ENCODE assay signal across 1 cellular context in the genomic region with DNA sequence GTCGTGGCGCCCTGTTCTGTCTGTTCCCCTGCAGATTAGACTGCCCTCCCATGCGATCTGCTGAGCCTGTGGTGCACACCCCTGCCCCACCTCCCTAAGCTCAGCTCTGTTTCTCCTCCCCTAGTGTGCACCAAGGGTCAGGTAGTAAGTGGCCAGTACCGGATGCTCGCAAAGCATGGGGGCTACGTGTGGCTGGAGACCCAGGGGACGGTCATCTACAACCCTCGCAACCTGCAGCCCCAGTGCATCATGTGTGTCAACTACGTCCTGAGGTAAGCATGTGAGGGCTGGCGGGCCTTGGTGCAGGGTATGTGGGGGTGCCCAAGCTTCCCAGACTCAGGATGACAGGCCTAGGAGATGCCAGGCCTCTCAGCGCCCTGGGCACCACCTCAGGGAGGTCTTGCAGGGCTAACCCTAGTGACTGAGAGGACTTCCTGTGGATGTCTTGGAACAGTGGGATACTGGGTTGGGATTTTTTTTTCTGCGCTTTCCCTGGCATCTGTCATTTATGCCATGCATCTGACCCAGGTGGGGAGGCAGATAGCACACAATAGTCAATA.
TF ChIP-seq lines count a peak whose summit lies in the region.

No MANE protein-coding gene starts in this region.

TF ChIP-seq in HepG2, 621 proteins besides CTCF, POLR2A, EP300 and RAD21 (continued from another document):
- TF ChIP-seq, protein P1, sequence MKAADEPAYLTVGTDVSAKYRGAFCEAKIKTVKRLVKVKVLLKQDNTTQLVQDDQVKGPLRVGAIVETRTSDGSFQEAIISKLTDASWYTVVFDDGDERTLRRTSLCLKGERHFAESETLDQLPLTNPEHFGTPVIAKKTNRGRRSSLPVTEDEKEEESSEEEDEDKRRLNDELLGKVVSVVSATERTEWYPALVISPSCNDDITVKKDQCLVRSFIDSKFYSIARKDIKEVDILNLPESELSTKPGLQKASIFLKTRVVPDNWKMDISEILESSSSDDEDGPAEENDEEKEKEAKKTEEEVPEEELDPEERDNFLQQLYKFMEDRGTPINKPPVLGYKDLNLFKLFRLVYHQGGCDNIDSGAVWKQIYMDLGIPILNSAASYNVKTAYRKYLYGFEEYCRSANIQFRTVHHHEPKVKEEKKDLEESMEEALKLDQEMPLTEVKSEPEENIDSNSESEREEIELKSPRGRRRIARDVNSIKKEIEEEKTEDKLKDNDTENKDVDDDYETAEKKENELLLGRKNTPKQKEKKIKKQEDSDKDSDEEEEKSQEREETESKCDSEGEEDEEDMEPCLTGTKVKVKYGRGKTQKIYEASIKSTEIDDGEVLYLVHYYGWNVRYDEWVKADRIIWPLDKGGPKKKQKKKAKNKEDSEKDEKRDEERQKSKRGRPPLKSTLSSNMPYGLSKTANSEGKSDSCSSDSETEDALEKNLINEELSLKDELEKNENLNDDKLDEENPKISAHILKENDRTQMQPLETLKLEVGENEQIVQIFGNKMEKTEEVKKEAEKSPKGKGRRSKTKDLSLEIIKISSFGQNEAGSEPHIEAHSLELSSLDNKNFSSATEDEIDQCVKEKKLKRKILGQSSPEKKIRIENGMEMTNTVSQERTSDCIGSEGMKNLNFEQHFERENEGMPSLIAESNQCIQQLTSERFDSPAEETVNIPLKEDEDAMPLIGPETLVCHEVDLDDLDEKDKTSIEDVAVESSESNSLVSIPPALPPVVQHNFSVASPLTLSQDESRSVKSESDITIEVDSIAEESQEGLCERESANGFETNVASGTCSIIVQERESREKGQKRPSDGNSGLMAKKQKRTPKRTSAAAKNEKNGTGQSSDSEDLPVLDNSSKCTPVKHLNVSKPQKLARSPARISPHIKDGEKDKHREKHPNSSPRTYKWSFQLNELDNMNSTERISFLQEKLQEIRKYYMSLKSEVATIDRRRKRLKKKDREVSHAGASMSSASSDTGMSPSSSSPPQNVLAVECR (CRISPR knock-in tag; IDR thresholded peaks at IDR 0.05; ENCODE audit: borderline replicate concordance), result no peak
- TF ChIP-seq, protein P2, sequence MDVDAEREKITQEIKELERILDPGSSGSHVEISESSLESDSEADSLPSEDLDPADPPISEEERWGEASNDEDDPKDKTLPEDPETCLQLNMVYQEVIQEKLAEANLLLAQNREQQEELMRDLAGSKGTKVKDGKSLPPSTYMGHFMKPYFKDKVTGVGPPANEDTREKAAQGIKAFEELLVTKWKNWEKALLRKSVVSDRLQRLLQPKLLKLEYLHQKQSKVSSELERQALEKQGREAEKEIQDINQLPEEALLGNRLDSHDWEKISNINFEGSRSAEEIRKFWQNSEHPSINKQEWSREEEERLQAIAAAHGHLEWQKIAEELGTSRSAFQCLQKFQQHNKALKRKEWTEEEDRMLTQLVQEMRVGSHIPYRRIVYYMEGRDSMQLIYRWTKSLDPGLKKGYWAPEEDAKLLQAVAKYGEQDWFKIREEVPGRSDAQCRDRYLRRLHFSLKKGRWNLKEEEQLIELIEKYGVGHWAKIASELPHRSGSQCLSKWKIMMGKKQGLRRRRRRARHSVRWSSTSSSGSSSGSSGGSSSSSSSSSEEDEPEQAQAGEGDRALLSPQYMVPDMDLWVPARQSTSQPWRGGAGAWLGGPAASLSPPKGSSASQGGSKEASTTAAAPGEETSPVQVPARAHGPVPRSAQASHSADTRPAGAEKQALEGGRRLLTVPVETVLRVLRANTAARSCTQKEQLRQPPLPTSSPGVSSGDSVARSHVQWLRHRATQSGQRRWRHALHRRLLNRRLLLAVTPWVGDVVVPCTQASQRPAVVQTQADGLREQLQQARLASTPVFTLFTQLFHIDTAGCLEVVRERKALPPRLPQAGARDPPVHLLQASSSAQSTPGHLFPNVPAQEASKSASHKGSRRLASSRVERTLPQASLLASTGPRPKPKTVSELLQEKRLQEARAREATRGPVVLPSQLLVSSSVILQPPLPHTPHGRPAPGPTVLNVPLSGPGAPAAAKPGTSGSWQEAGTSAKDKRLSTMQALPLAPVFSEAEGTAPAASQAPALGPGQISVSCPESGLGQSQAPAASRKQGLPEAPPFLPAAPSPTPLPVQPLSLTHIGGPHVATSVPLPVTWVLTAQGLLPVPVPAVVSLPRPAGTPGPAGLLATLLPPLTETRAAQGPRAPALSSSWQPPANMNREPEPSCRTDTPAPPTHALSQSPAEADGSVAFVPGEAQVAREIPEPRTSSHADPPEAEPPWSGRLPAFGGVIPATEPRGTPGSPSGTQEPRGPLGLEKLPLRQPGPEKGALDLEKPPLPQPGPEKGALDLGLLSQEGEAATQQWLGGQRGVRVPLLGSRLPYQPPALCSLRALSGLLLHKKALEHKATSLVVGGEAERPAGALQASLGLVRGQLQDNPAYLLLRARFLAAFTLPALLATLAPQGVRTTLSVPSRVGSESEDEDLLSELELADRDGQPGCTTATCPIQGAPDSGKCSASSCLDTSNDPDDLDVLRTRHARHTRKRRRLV (CRISPR knock-in tag; IDR thresholded peaks at IDR 0.05), result no peak
- TF ChIP-seq ZNF225 (CRISPR knock-in tag; IDR thresholded peaks at IDR 0.05) (no peak), ZNF577 (CRISPR knock-in tag; IDR thresholded peaks at IDR 0.05; ENCODE audit: borderline replicate concordance, low read depth) (no peak), NR2F6 (IDR thresholded peaks at IDR 0.05) (no peak), NR2F6 (CRISPR knock-in tag; IDR thresholded peaks at IDR 0.05) (no peak), FOXC1 (CRISPR knock-in tag; IDR thresholded peaks at IDR 0.05; ENCODE audit: borderline replicate concordance) (no peak), ZNF441 (CRISPR knock-in tag; IDR thresholded peaks at IDR 0.05; ENCODE audit: borderline replicate concordance) (no peak), ZNF333 (CRISPR knock-in tag; IDR thresholded peaks at IDR 0.05; ENCODE audit: borderline replicate concordance) (no peak), AGO2 (optimal IDR thresholded peaks at IDR 0.05; ENCODE audit: low read depth, low read length) (peak; percentile 56), XBP1 (CRISPR knock-in tag; IDR thresholded peaks at IDR 0.05) (no peak), TAF15 (IDR thresholded peaks at IDR 0.05; ENCODE audit: low read depth, low read length, poor library complexity, severe bottlenecking) (no peak), ZNF44 (CRISPR knock-in tag; IDR thresholded peaks at IDR 0.05) (no peak), ZNF75D (CRISPR knock-in tag; IDR thresholded peaks at IDR 0.05; ENCODE audit: borderline replicate concordance) (no peak), HOXA9 (CRISPR knock-in tag; IDR thresholded peaks at IDR 0.05; ENCODE audit: borderline replicate concordance) (no peak), ZSCAN31 (CRISPR knock-in tag; IDR thresholded peaks at IDR 0.05; ENCODE audit: low read depth) (no peak), FOXP1 (IDR thresholded peaks at IDR 0.05) (no peak), FOXP1 (CRISPR knock-in tag; IDR thresholded peaks at IDR 0.05) (no peak), EEA1 (CRISPR knock-in tag; IDR thresholded peaks at IDR 0.05; ENCODE audit: borderline replicate concordance) (no peak), ZNF562 (CRISPR knock-in tag; IDR thresholded peaks at IDR 0.05; ENCODE audit: borderline replicate concordance) (no peak), ELF1 (CRISPR knock-in tag; IDR thresholded peaks at IDR 0.05) (no peak), PHF21A (CRISPR knock-in tag; IDR thresholded peaks at IDR 0.05) (no peak), ZMYM3 (CRISPR knock-in tag; IDR thresholded peaks at IDR 0.05) (no peak), DR1 (CRISPR knock-in tag; IDR thresholded peaks at IDR 0.05) (no peak), SATB2 (CRISPR knock-in tag; IDR thresholded peaks at IDR 0.05) (no peak), MTA1 (CRISPR knock-in tag; IDR thresholded peaks at IDR 0.05; ENCODE audit: borderline replicate concordance) (no peak), RBM22 (optimal IDR thresholded peaks at IDR 0.05; ENCODE audit: low read length) (peak; percentile 48), PAWR (CRISPR knock-in tag; IDR thresholded peaks at IDR 0.05; ENCODE audit: borderline replicate concordance) (no peak)
- TF ChIP-seq, protein P3, sequence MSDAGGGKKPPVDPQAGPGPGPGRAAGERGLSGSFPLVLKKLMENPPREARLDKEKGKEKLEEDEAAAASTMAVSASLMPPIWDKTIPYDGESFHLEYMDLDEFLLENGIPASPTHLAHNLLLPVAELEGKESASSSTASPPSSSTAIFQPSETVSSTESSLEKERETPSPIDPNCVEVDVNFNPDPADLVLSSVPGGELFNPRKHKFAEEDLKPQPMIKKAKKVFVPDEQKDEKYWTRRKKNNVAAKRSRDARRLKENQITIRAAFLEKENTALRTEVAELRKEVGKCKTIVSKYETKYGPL (CRISPR knock-in tag; IDR thresholded peaks at IDR 0.05), result no peak
- TF ChIP-seq, protein P4, sequence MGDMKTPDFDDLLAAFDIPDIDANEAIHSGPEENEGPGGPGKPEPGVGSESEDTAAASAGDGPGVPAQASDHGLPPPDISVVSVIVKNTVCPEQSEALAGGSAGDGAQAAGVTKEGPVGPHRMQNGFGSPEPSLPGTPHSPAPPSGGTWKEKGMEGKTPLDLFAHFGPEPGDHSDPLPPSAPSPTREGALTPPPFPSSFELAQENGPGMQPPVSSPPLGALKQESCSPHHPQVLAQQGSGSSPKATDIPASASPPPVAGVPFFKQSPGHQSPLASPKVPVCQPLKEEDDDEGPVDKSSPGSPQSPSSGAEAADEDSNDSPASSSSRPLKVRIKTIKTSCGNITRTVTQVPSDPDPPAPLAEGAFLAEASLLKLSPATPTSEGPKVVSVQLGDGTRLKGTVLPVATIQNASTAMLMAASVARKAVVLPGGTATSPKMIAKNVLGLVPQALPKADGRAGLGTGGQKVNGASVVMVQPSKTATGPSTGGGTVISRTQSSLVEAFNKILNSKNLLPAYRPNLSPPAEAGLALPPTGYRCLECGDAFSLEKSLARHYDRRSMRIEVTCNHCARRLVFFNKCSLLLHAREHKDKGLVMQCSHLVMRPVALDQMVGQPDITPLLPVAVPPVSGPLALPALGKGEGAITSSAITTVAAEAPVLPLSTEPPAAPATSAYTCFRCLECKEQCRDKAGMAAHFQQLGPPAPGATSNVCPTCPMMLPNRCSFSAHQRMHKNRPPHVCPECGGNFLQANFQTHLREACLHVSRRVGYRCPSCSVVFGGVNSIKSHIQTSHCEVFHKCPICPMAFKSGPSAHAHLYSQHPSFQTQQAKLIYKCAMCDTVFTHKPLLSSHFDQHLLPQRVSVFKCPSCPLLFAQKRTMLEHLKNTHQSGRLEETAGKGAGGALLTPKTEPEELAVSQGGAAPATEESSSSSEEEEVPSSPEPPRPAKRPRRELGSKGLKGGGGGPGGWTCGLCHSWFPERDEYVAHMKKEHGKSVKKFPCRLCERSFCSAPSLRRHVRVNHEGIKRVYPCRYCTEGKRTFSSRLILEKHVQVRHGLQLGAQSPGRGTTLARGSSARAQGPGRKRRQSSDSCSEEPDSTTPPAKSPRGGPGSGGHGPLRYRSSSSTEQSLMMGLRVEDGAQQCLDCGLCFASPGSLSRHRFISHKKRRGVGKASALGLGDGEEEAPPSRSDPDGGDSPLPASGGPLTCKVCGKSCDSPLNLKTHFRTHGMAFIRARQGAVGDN (CRISPR knock-in tag; IDR thresholded peaks at IDR 0.05), result peak; percentile 34; the same call in 1 of the 2 replicates
- TF ChIP-seq, protein P5, sequence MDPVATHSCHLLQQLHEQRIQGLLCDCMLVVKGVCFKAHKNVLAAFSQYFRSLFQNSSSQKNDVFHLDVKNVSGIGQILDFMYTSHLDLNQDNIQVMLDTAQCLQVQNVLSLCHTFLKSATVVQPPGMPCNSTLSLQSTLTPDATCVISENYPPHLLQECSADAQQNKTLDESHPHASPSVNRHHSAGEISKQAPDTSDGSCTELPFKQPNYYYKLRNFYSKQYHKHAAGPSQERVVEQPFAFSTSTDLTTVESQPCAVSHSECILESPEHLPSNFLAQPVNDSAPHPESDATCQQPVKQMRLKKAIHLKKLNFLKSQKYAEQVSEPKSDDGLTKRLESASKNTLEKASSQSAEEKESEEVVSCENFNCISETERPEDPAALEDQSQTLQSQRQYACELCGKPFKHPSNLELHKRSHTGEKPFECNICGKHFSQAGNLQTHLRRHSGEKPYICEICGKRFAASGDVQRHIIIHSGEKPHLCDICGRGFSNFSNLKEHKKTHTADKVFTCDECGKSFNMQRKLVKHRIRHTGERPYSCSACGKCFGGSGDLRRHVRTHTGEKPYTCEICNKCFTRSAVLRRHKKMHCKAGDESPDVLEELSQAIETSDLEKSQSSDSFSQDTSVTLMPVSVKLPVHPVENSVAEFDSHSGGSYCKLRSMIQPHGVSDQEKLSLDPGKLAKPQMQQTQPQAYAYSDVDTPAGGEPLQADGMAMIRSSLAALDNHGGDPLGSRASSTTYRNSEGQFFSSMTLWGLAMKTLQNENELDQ (CRISPR knock-in tag; IDR thresholded peaks at IDR 0.05; ENCODE audit: borderline replicate concordance), result no peak
- TF ChIP-seq, protein P6, sequence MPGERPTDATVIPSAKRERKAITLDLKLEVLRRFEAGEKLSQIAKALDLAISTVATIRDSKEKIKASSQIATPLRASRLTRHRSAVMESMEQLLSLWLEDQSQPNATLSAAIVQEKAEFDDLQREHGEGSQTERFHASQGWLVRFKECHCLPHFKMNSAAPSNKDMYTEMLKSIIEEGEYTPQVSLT (CRISPR knock-in tag; IDR thresholded peaks at IDR 0.05; ENCODE audit: borderline replicate concordance, low read depth), result no peak
